In genomic region chr1:110618668-110619067, GRCh38 we compare ENCODE assay signal across 13 cellular contexts. TPM values are rescaled to one million over a fixed set of nuclear protein-coding genes. Genes with fewer than 3 reads are reported as not detected.
DNase-seq lines count a peak whose midpoint lies in the region; ATAC-seq and TF ChIP-seq lines count a peak whose summit lies in the region.
"Had no signal": no experiment of that assay in that cellular context is flagged by ENCODE, and none has a peak within 500 bp of the region (broad histone marks: within the 10 kb centered on the region; RNA-seq: fewer than 3 reads in every experiment).

No MANE protein-coding gene starts in this region.

- peaks cover 33% of the 10 kb centered on the region for H3K4me1 ChIP-seq in CD8-positive, alpha-beta memory T cell (ENCODE audit: insufficient read depth, low read length)
- peaks cover 4% of the 10 kb centered on the region for H3K4me1 ChIP-seq in mammary epithelial cell (ENCODE audit: insufficient read depth, low read length)
- H3K4me1 ChIP-seq: BE2C had no signal

- peaks cover 2% of the 10 kb centered on the region for H3K36me3 Mint-ChIP-seq in activated naive CD4-positive, alpha-beta T cell treated with anti-CD3 and anti-CD28 coated beads, Interleukin-2, amount 50 U/mL, for 24 hours
- peaks cover 8 to 11% (median 8%) of the 10 kb centered on the region in 3 donors for H3K36me3 Mint-ChIP-seq in CD8-positive, alpha-beta memory T cell
- H3K36me3 Mint-ChIP-seq in central memory CD8-positive, alpha-beta T cell (ENCODE audit: insufficient read depth): peaks cover 20% of the 10 kb centered on the region

- peak overlapping the region; percentile 8 for H3K27ac Mint-ChIP-seq in activated naive CD4-positive, alpha-beta T cell treated with anti-CD3 and anti-CD28 coated beads, Interleukin-2, amount 50 U/mL, for 24 hours
- peak overlapping the region in 2 of 8 donors; percentile 81 to 91 for H3K27ac Mint-ChIP-seq in CD8-positive, alpha-beta memory T cell
- peak overlapping the region; percentile 95 for H3K27ac Mint-ChIP-seq in central memory CD8-positive, alpha-beta T cell (ENCODE audit: low read depth)

- ATAC-seq in central memory CD8-positive, alpha-beta T cell (replicated peaks; ENCODE audit: extremely low read depth, poor library complexity, severe bottlenecking): no peak

- BruUV-seq in mammary epithelial cell (replicated peaks; lab: Mats Ljungman, UMichigan): no TSS peak

- H3K27ac ChIP-seq in CD8-positive, alpha-beta memory T cell (ENCODE audit: low read depth, low read length): no peak overlapping the region
- no peak overlapping the region for H3K27ac ChIP-seq in mammary epithelial cell (ENCODE audit: insufficient read depth, low read depth, low read length)
- H3K27ac ChIP-seq: GM23248, RWPE1 had no signal

- POLR2A ChIA-PET in CD8-positive, alpha-beta memory T cell (lab: Charles Lee): interaction anchor here (1.3 to 2.6 kb wide), 8 partner anchors 12 to 169 kb away, joined by 3 to 27 read pairs (median 6); partner anchors contain the start of gene KCNA2

- in situ Hi-C loops in ACHN (cut with HindIII; ENCODE audit: low pct_ligation_motif_present, low pct_unique_long_range_greater_than_20kb, low sequenced_read_pairs): no loop called here
- in situ Hi-C loops in mammary epithelial cell (cut with MboI; ENCODE audit: low sequenced_read_pairs in 2 of 2): loop anchor here in 1 of 2 donors (5.0 kb wide), 1 partner anchor 164 kb away; no protein-coding TSS in a partner anchor

- H4K20me1 ChIP-seq in mammary epithelial cell (ENCODE audit: insufficient read depth, low read length): no peaks in the 10 kb centered on the region

- no peak overlapping the region for H3K9ac ChIP-seq in mammary epithelial cell (ENCODE audit: insufficient read depth, low read length)
- H3K9ac ChIP-seq: GM23248 had no signal

- DNase-seq in activated naive CD4-positive, alpha-beta T cell treated with anti-CD3 and anti-CD28 coated beads, Interleukin-2, amount 50 U/mL, for 16 hours: no peak
- no peak for DNase-seq in CD8-positive, alpha-beta memory T cell
- DNase-seq in central memory CD8-positive, alpha-beta T cell (ENCODE audit: low spot score in 2 of 2): no peak
- DNase-seq in posterior vena cava (ENCODE audit: low spot score) (peak; percentile 20), ACHN (no peak), mammary epithelial cell (no peak), NOMO-1 (lab: John Stamatoyannopoulos, UW; ENCODE audit: unreplicated experiment in 2 of 2) (no peak)

- H3K9me3 Mint-ChIP-seq in activated naive CD4-positive, alpha-beta T cell treated with anti-CD3 and anti-CD28 coated beads, Interleukin-2, amount 50 U/mL, for 24 hours: peaks cover 8% of the 10 kb centered on the region
- peaks cover 0 to 3% (median 0%) of the 10 kb centered on the region in 5 donors for H3K9me3 Mint-ChIP-seq in CD8-positive, alpha-beta memory T cell
- H3K9me3 Mint-ChIP-seq in central memory CD8-positive, alpha-beta T cell: no peaks in the 10 kb centered on the region

- no peak overlapping the region for H2AFZ ChIP-seq in mammary epithelial cell (ENCODE audit: low read depth, low read length)
- H2AFZ ChIP-seq: GM23248 had no signal

- no peaks in the 10 kb centered on the region for H3K79me2 ChIP-seq in mammary epithelial cell (ENCODE audit: insufficient read depth, low read length)

- no peak for TF ChIP-seq CTCF in mammary epithelial cell (conservative IDR thresholded peaks at IDR 0.05 in 1 of 2, IDR thresholded peaks at IDR 0.05 in 1 of 2; ENCODE audit: extremely low read depth in 1 of 2, insufficient read depth in 1 of 2, low read depth in 1 of 2, low read length in 2 of 2)

- peak overlapping the region; percentile 70 for H3K4me3 ChIP-seq in CD8-positive, alpha-beta memory T cell (ENCODE audit: low read length)
- no peak overlapping the region for H3K4me3 ChIP-seq in mammary epithelial cell (replicated peaks in 1 of 3; ENCODE audit: insufficient read depth in 1 of 3, low read depth in 2 of 3, low read length in 3 of 3)
- H3K4me3 ChIP-seq: GM23248 had no signal

- H3K4me2 ChIP-seq in mammary epithelial cell (ENCODE audit: insufficient read depth, low read depth, low read length): no peak overlapping the region

- no peaks in the 10 kb centered on the region for H3K27me3 ChIP-seq in CD8-positive, alpha-beta memory T cell (ENCODE audit: insufficient read depth, low read length, poor library complexity, severe bottlenecking)
- H3K27me3 ChIP-seq in mammary epithelial cell (ENCODE audit: insufficient read depth, low read length): no peaks in the 10 kb centered on the region

- intact Hi-C loops in posterior vena cava (cut with DNase I): loop anchor here (5.0 to 10.0 kb wide), 3 partner anchors 61 to 166 kb away; no protein-coding TSS in a partner anchor
- intact Hi-C loops in mammary epithelial cell (cut with micrococcal nuclease): loop anchor here (1.0 to 5.0 kb wide), 5 partner anchors 148 to 411 kb away; no protein-coding TSS in a partner anchor

- CTCF ChIA-PET in CD8-positive, alpha-beta memory T cell (lab: Charles Lee): interaction anchor here (0.6 to 4.0 kb wide), 49 partner anchors 8 to 374 kb away, joined by 3 to 135 read pairs (median 5); partner anchors contain the start of genes KCNA2 and KCNA3
- CTCF ChIA-PET in mammary epithelial cell (lab: Charles Lee; ENCODE audit: low non-redundant PET): interaction anchor here (0.6 to 0.8 kb wide), 3 partner anchors 138 to 162 kb away, joined by 3 to 4 read pairs (median 3); no protein-coding TSS in a partner anchor

- dilution Hi-C loops in mammary epithelial cell (cut with HindIII; ENCODE audit: low sequenced_read_pairs): loop anchor here (5.0 kb wide), 1 partner anchor 154 kb away; no protein-coding TSS in a partner anchor

- H3K4me3 Mint-ChIP-seq in activated naive CD4-positive, alpha-beta T cell treated with anti-CD3 and anti-CD28 coated beads, Interleukin-2, amount 50 U/mL, for 24 hours: no peak overlapping the region
- peak overlapping the region in 1 of 7 donors; percentile 53 for H3K4me3 Mint-ChIP-seq in CD8-positive, alpha-beta memory T cell
- no peak overlapping the region for H3K4me3 Mint-ChIP-seq in central memory CD8-positive, alpha-beta T cell

- peaks cover 39% of the 10 kb centered on the region for H3K4me1 Mint-ChIP-seq in activated naive CD4-positive, alpha-beta T cell treated with anti-CD3 and anti-CD28 coated beads, Interleukin-2, amount 50 U/mL, for 24 hours
- H3K4me1 Mint-ChIP-seq in CD8-positive, alpha-beta memory T cell: peaks cover 33 to 37% (median 35%) of the 10 kb centered on the region in 3 donors
- H3K4me1 Mint-ChIP-seq in central memory CD8-positive, alpha-beta T cell: peaks cover 31% of the 10 kb centered on the region

- 57% methylated on average over 4 of the region's 5 CpGs for WGBS in mammary epithelial cell (ENCODE audit: low coverage, missing lambda C conversion rate)

- no peaks in the 10 kb centered on the region for H3K9me3 ChIP-seq in CD8-positive, alpha-beta memory T cell (ENCODE audit: low read length)
- H3K9me3 ChIP-seq in mammary epithelial cell (replicated peaks; ENCODE audit: insufficient read depth, low read length): no peaks in the 10 kb centered on the region
- H3K9me3 ChIP-seq: BE2C had no signal

- H3K36me3 ChIP-seq in CD8-positive, alpha-beta memory T cell (ENCODE audit: insufficient read depth, low read length): no peaks in the 10 kb centered on the region
- H3K36me3 ChIP-seq in mammary epithelial cell (ENCODE audit: insufficient read depth, low read length): no peaks in the 10 kb centered on the region
- H3K36me3 ChIP-seq: BE2C had no signal

- H3K27me3 Mint-ChIP-seq in activated naive CD4-positive, alpha-beta T cell treated with anti-CD3 and anti-CD28 coated beads, Interleukin-2, amount 50 U/mL, for 24 hours: no peaks in the 10 kb centered on the region
- peaks cover 0 to 7% of the 10 kb centered on the region in 2 donors for H3K27me3 Mint-ChIP-seq in CD8-positive, alpha-beta memory T cell
- no peaks in the 10 kb centered on the region for H3K27me3 Mint-ChIP-seq in central memory CD8-positive, alpha-beta T cell

RNA-seq across cellular contexts. Expression of gene KCNA2, which starts 12.5 kb away (rescaled TPM):
- under 1 TPM; 0.24 to 0.35 TPM for total RNA-seq in CD8-positive, alpha-beta memory T cell
- 0.16 TPM for polyA plus RNA-seq in CD8-positive, alpha-beta memory T cell
- 1 to 10 TPM in 1 of 2 donors, under 1 TPM in 1; 1.00 to 2.7 TPM for total RNA-seq in posterior vena cava
- total RNA-seq in mammary epithelial cell: under 1 TPM in 1 of 2 donors, not detected in 1; 0.17 TPM
- not detected for polyA plus RNA-seq in mammary epithelial cell
- polyA minus RNA-seq in mammary epithelial cell: not detected
- total RNA-seq: GM23248 had no signal
- polyA plus RNA-seq: AG04450, GM23248, IgD-negative memory B cell had no signal

RNA-seq across cellular contexts. Expression of gene KCNA3, which starts 56.1 kb away (rescaled TPM):
- total RNA-seq in CD8-positive, alpha-beta memory T cell: 10 to 100 TPM; 38.4 to 40.5 TPM
- polyA plus RNA-seq in CD8-positive, alpha-beta memory T cell: 94.0 TPM
- total RNA-seq in posterior vena cava (under 1 TPM; 0.60 to 0.71 TPM), mammary epithelial cell (not detected)
- polyA plus RNA-seq in mammary epithelial cell: not detected
- not detected for polyA minus RNA-seq in mammary epithelial cell
- total RNA-seq: GM23248 had no signal
- polyA plus RNA-seq: GM23248 had no signal

Comparison
In these comparisons a context has a peak if more than half of its experiments do, and no peak if none do; other contexts are left out.
1. RNA of gene KCNA3, which starts 56.1 kb away (total RNA-seq): 38.4 to 40.5 TPM in CD8-positive, alpha-beta memory T cell; 0.60 to 0.71 TPM in posterior vena cava and not detected in mammary epithelial cell; every median in the first group is over 10 times any median in the second.